8 cellular contexts compared by ENCODE assay signal in the genomic region with DNA sequence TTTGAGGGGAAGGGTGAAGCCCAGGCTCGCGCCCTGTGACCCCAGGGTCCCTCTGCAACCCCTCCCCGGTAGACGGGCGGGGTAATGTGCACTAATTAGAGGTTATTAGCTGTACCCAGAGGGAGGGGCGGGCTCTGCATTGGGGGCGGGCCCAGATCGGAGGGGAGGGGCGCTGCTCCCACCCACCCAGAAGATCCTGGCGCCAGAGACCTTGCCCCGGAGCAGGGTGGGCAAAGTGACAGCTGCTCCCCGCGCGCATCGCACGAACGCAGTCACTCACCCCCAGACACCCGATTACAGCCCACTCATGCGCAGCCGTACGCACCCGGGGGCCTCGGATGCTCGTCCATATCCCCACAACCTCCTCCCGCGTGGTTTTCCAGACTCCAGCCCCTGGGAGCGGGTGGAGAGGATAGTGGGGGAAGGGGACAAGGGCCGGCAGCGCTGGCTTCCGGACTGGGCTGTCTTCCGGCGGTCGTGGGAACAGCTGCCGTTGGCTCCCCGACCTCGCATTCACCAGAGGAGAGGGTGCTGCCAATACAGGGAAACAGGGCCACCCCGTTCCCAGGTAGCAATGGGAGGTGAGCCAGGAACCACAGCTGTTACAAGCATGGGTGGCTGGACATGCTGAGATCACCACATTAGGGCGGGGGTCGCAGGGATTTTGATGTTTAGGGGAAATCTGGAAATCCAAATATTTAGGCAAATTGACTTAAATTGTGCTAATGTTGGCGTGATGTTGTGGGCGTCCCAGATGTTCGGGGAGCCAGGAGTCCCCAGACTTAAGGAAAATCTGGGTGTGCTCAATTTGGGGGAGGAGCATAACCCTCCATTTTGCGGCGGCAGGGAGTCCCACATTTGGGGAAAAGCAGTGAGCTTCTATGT. TPM values are rescaled to one million over a fixed set of nuclear protein-coding genes. Genes with fewer than 3 reads are reported as not detected.
A peak's percentile ranks its signal among the peaks of the same experiment; 100 is the strongest.
DNase-seq lines count a peak whose midpoint lies in the region; ATAC-seq and TF ChIP-seq lines count a peak whose summit lies in the region.

No MANE protein-coding gene starts in this region.

- ATAC-seq in activated CD4-positive, alpha-beta T cell treated with anti-CD3 and anti-CD28 coated beads for 36 hours, result peak; percentile 3
- ATAC-seq in mucosa of descending colon (peak; percentile 12), GM18517 (IDR thresholded peaks at IDR 0.05; ENCODE audit: unreplicated experiment) (no peak)

- H3K9me3 ChIP-seq in mucosa of descending colon (no peaks in the 10 kb centered on the region), testis (no peaks in the 10 kb centered on the region)

- H3K4me3 Mint-ChIP-seq in activated CD4-positive, alpha-beta T cell treated with anti-CD3 and anti-CD28 coated beads for 36 hours, result peak overlapping the region; percentile 82

- peak overlapping the region; percentile 93 to 95 for H3K27ac ChIP-seq in testis

- H3K9me3 Mint-ChIP-seq in activated CD4-positive, alpha-beta T cell treated with anti-CD3 and anti-CD28 coated beads for 36 hours (ENCODE audit: low read depth), result no peaks in the 10 kb centered on the region

- H3K27me3 ChIP-seq in testis, result no peaks in the 10 kb centered on the region

- TF ChIP-seq CTCF in epithelial cell of esophagus (IDR thresholded peaks at IDR 0.05; ENCODE audit: insufficient read depth, low read depth, low read length, missing control alignments) (no peak), mucosa of descending colon (IDR thresholded peaks at IDR 0.05) (no peak), testis (IDR thresholded peaks at IDR 0.05) (no peak)

- H3K4me3 ChIP-seq in epithelial cell of esophagus (ENCODE audit: low read length), result peak overlapping the region; percentile 69
- peak overlapping the region; percentile 24 for H3K4me3 ChIP-seq in mucosa of descending colon
- peak overlapping the region; percentile 54 to 68 for H3K4me3 ChIP-seq in testis

- 0 to 2% methylated on average over 20 to 42 of the region's 44 CpGs for WGBS in testis, 2 donors

- H3K36me3 Mint-ChIP-seq in activated CD4-positive, alpha-beta T cell treated with anti-CD3 and anti-CD28 coated beads for 36 hours (ENCODE audit: low read depth), result no peaks in the 10 kb centered on the region

- no peaks in the 10 kb centered on the region for H3K27me3 Mint-ChIP-seq in activated CD4-positive, alpha-beta T cell treated with anti-CD3 and anti-CD28 coated beads for 36 hours

- TF ChIP-seq POLR2A in testis (IDR thresholded peaks at IDR 0.05), result no peak

- POLR2A ChIA-PET in activated CD4-positive, alpha-beta T cell treated with anti-CD3 and anti-CD28 coated beads for 36 hours (lab: Charles Lee), result interaction anchor here (1.0 to 2.8 kb wide), 5 partner anchors 10 to 22 kb away, joined by 5 to 40 read pairs (median 9); a partner anchor contains a TSS

- DNase-seq in activated CD4-positive, alpha-beta T cell treated with anti-CD3 and anti-CD28 coated beads for 36 hours, result peak; percentile 70
- no peak for DNase-seq in activated CD4-positive, alpha-beta T cell treated with anti-CD3 and anti-CD28 coated beads for 1 hour
- peak; percentile 34 to 52 for DNase-seq in NCI-H1930 (lab: John Stamatoyannopoulos, UW)
- peak; percentile 37 for DNase-seq in activated CD4-positive, alpha-beta T cell treated with anti-CD3 and anti-CD28 coated beads, Interleukin-2, amount 50 U/mL, for 1 hour
- DNase-seq in epithelial cell of esophagus (ENCODE audit: low read depth), result peak; percentile 64
- peak; percentile 74 to 86 (median 79) for DNase-seq in mucosa of descending colon
- peak; percentile 73 for DNase-seq in testis

- H3K27ac Mint-ChIP-seq in activated CD4-positive, alpha-beta T cell treated with anti-CD3 and anti-CD28 coated beads for 36 hours, result peak overlapping the region; percentile 95

- H3K36me3 ChIP-seq in mucosa of descending colon (ENCODE audit: low read depth) (no peaks in the 10 kb centered on the region), testis (ENCODE audit: low read depth, missing control alignments) (no peaks in the 10 kb centered on the region)

- CTCF ChIA-PET in activated CD4-positive, alpha-beta T cell treated with anti-CD3 and anti-CD28 coated beads for 36 hours (lab: Charles Lee), result interaction anchor here (0.6 to 12.0 kb wide), 17 partner anchors 10 to 321 kb away, joined by 3 to 285 read pairs (median 4); a partner anchor contains a TSS

- intact Hi-C loops in activated CD4-positive, alpha-beta T cell treated with anti-CD3 and anti-CD28 coated beads for 36 hours (cut with DNase I, micrococcal nuclease), result no loop called here
- intact Hi-C loops in mucosa of descending colon (cut with DNase I, micrococcal nuclease), result no loop called here
- intact Hi-C loops in testis (cut with DNase I; ENCODE audit: low total_unique reads), result loop anchor here (10.0 kb wide), 1 partner anchor 67 kb away; no protein-coding TSS in a partner anchor

- peaks cover 45% of the 10 kb centered on the region for H3K4me1 Mint-ChIP-seq in activated CD4-positive, alpha-beta T cell treated with anti-CD3 and anti-CD28 coated beads for 36 hours

- H3K4me1 ChIP-seq in mucosa of descending colon (ENCODE audit: low read depth) (peaks cover 43% of the 10 kb centered on the region), testis (peaks cover 40% of the 10 kb centered on the region)

RNA-seq across cellular contexts. Expression of a gene that starts 2.9 kb away (rescaled TPM):
- 10 to 100 TPM; 20.4 to 20.9 TPM for total RNA-seq in activated CD4-positive, alpha-beta T cell treated with anti-CD3 and anti-CD28 coated beads for 36 hours
- total RNA-seq in mucosa of descending colon, result 10 to 100 TPM; 52.2 to 91.9 (median 69.0) TPM
- 10 to 100 TPM; 54.4 to 63.4 TPM for total RNA-seq in testis
- 30.0 TPM for polyA plus RNA-seq in testis (ENCODE audit: insufficient read depth, low read depth, low replicate concordance)

RNA-seq across cellular contexts. Expression of a gene that starts 13.0 kb away (rescaled TPM):
- total RNA-seq in activated CD4-positive, alpha-beta T cell treated with anti-CD3 and anti-CD28 coated beads for 36 hours, result 100 to 1,000 TPM; 375 to 412 TPM
- total RNA-seq in mucosa of descending colon (100 to 1,000 TPM; 170 to 191 (median 191) TPM), testis (100 to 1,000 TPM in 1 of 2 donors, 10 to 100 TPM in 1; 75.9 to 143 TPM)
- polyA plus RNA-seq in testis (ENCODE audit: insufficient read depth, low read depth, low replicate concordance), result 54.5 TPM

RNA-seq across cellular contexts. Expression of a gene that starts 23.3 kb away (rescaled TPM):
- total RNA-seq in activated CD4-positive, alpha-beta T cell treated with anti-CD3 and anti-CD28 coated beads for 36 hours, result 100 to 1,000 TPM; 261 to 325 TPM
- 100 to 1,000 TPM; 225 to 266 (median 256) TPM for total RNA-seq in mucosa of descending colon
- total RNA-seq in testis, result 100 to 1,000 TPM in 1 of 2 donors, 10 to 100 TPM in 1; 72.1 to 117 TPM
- 87.1 TPM for polyA plus RNA-seq in testis (ENCODE audit: insufficient read depth, low read depth, low replicate concordance)

RNA-seq across cellular contexts. Expression of a gene that starts 23.6 kb away (rescaled TPM):
- total RNA-seq in activated CD4-positive, alpha-beta T cell treated with anti-CD3 and anti-CD28 coated beads for 36 hours, result 10 to 100 TPM; 31.0 to 48.2 TPM
- total RNA-seq in mucosa of descending colon (10 to 100 TPM in 1 of 3 donors, 1 to 10 TPM in 2; 1.5 to 10.4 (median 2.7) TPM), testis (10 to 100 TPM in 1 of 2 donors, 1 to 10 TPM in 1; 3.0 to 14.0 TPM)
- 27.9 TPM for polyA plus RNA-seq in testis (ENCODE audit: insufficient read depth, low read depth, low replicate concordance)

RNA-seq across cellular contexts. Expression of a gene that starts 26.7 kb away (rescaled TPM):
- total RNA-seq in activated CD4-positive, alpha-beta T cell treated with anti-CD3 and anti-CD28 coated beads for 36 hours, result not detected
- total RNA-seq in mucosa of descending colon, result 100 to 1,000 TPM in 1 of 3 donors, 10 to 100 TPM in 2; 29.0 to 167 (median 32.2) TPM
- total RNA-seq in testis, result under 1 TPM; 0.50 to 0.87 TPM
- not detected for polyA plus RNA-seq in testis (ENCODE audit: insufficient read depth, low read depth, low replicate concordance)
